10 cellular contexts compared by ENCODE assay signal in genomic region chr7:143391462-143392404, GRCh38. TPM values are rescaled to one million over a fixed set of nuclear protein-coding genes. Genes with fewer than 3 reads are reported as not detected.
DNase-seq lines count a peak whose midpoint lies in the region; ATAC-seq and TF ChIP-seq lines count a peak whose summit lies in the region.
"Had no signal": no experiment of that assay in that cellular context is flagged by ENCODE, and none has a peak within 500 bp of the region (broad histone marks: within the 10 kb centered on the region; RNA-seq: fewer than 3 reads in every experiment).

No MANE protein-coding gene starts in this region.

- no peaks in the 10 kb centered on the region for H3K27me3 ChIP-seq in H9 (ENCODE audit: insufficient read depth, low read length)
- H3K27me3 ChIP-seq in smooth muscle cell (ENCODE audit: low read depth): no peaks in the 10 kb centered on the region

- no peaks in the 10 kb centered on the region for H3K9me3 ChIP-seq in H9 (ENCODE audit: control insufficient read depth, low read depth, low read length)
- H3K9me3 ChIP-seq in smooth muscle cell (replicated peaks; ENCODE audit: low read depth): no peaks in the 10 kb centered on the region

- H3K27ac ChIP-seq in H9 (ENCODE audit: insufficient read length, low read depth, low read length) (no peak overlapping the region), cingulate gyrus (ENCODE audit: low read depth, low read length) (peak overlapping the region; percentile 76), smooth muscle cell (ENCODE audit: low read depth) (peak overlapping the region; percentile 59)

- DNase-seq in H9: peak; percentile 30
- peak; percentile 54 to 69 for DNase-seq in left colon
- DNase-seq in smooth muscle cell (lab: John Stamatoyannopoulos, UW; ENCODE audit: unreplicated experiment): no peak
- DNase-seq in activated CD4-positive, alpha-beta T cell treated with anti-CD3 and anti-CD28 coated beads for 4 hours: no peak
- DNase-seq in anterior cingulate cortex (lab: John Stamatoyannopoulos, UW): no peak
- DNase-seq in NCI-H524 treated with DMSO at 0.1 percent for 48 hours (lab: John Stamatoyannopoulos, UW): no peak
- no peak for DNase-seq in NCI-H2081 treated with DMSO at 0.1 percent for 48 hours (lab: John Stamatoyannopoulos, UW)
- DNase-seq: activated CD4-positive, CD25-positive, alpha-beta regulatory T cell; NCI-H2029 had no signal

- ATAC-seq in left colon: peak; percentile 68

- peaks cover under 1% of the 10 kb centered on the region for H3K27me3 Mint-ChIP-seq in H9 (ENCODE audit: low read depth)

- H3K79me1 ChIP-seq in H9 (ENCODE audit: insufficient read depth, low read depth, low read length, poor library complexity, severe bottlenecking): no peaks in the 10 kb centered on the region

- H3K79me2 ChIP-seq in H9 (ENCODE audit: insufficient read depth, low read length): no peaks in the 10 kb centered on the region; the same call in 1 of the 2 replicates
- peaks cover 10% of the 10 kb centered on the region for H3K79me2 ChIP-seq in smooth muscle cell (ENCODE audit: low read depth)

- H3K4me3 Mint-ChIP-seq in H9: no peak overlapping the region

- intact Hi-C loops in left colon (cut with DNase I, micrococcal nuclease): no loop called here

- H3K14ac ChIP-seq in H9 (ENCODE audit: insufficient read depth, low read length): no peak overlapping the region

- H2BK20ac ChIP-seq in H9 (ENCODE audit: low read depth, low read length, poor library complexity, severe bottlenecking): no peak overlapping the region

- H3K4me2 ChIP-seq in H9 (ENCODE audit: insufficient read depth, insufficient read length, low read length) (no peak overlapping the region), smooth muscle cell (peak overlapping the region; percentile 62)

- H3K4me3 ChIP-seq in smooth muscle cell: no peak overlapping the region

- no peak overlapping the region for H3T11ph ChIP-seq in H9 (ENCODE audit: low read length)

- no peak overlapping the region for H3K56ac ChIP-seq in H9 (ENCODE audit: insufficient read length, low read depth, low read length)

- peak overlapping the region in 1 of 3 experiments; percentile 68; a peak in 2 of 7 replicates for H3K27ac Mint-ChIP-seq in H9

- no peak overlapping the region for H3K9ac ChIP-seq in H9 (ENCODE audit: extremely low read depth, insufficient read length, low read length)
- no peak overlapping the region for H3K9ac ChIP-seq in smooth muscle cell (ENCODE audit: low read depth)

- H3K18ac ChIP-seq in H9 (ENCODE audit: insufficient read length, low read depth, low read length): no peak overlapping the region

- no peak overlapping the region for H2AK5ac ChIP-seq in H9 (ENCODE audit: insufficient read length, low read length)

- H4K5ac ChIP-seq in H9 (ENCODE audit: insufficient read length, low read depth, low read length): no peak overlapping the region

- no peak overlapping the region for H2AFZ ChIP-seq in H9 (ENCODE audit: low read length)
- H2AFZ ChIP-seq in smooth muscle cell (ENCODE audit: low read depth): no peak overlapping the region

- no peaks in the 10 kb centered on the region for H3K9me3 Mint-ChIP-seq in H9

- H3K4me1 Mint-ChIP-seq in H9: peaks cover 4 to 7% of the 10 kb centered on the region in 2 experiments

- peaks cover 56 to 89% (median 78%) of the 10 kb centered on the region in 3 experiments for H3K36me3 Mint-ChIP-seq in H9 (ENCODE audit: insufficient read depth in 1 of 3, low read depth in 3 of 3)

- no peaks in the 10 kb centered on the region for H4K20me1 ChIP-seq in H9 (ENCODE audit: control insufficient read depth, insufficient read depth, insufficient read length)
- H4K20me1 ChIP-seq in smooth muscle cell (ENCODE audit: low read depth): peaks cover 75% of the 10 kb centered on the region

- no peaks in the 10 kb centered on the region for H3K36me3 ChIP-seq in smooth muscle cell (ENCODE audit: low read depth)

- peaks cover 40% of the 10 kb centered on the region for H3F3A ChIP-seq in smooth muscle cell (ENCODE audit: low read depth)

- no peaks in the 10 kb centered on the region for H3K23me2 ChIP-seq in H9 (ENCODE audit: insufficient read length, low read depth, low read length, poor library complexity, severe bottlenecking)

- no peak overlapping the region for H2BK120ac ChIP-seq in H9 (ENCODE audit: low read depth, low read length, poor library complexity, severe bottlenecking)

- H4K8ac ChIP-seq in H9 (replicated peaks; ENCODE audit: insufficient read length, low read depth, low read length): no peak overlapping the region

- TF ChIP-seq CTCF in H9 (conservative IDR thresholded peaks at IDR 0.05): no peak
- no peak for TF ChIP-seq CTCF in smooth muscle cell (IDR thresholded peaks at IDR 0.05; ENCODE audit: borderline replicate concordance, insufficient read depth, poor library complexity, severe bottlenecking)

- no peak overlapping the region for H3K4ac ChIP-seq in H9 (ENCODE audit: low read depth, low read length)

- no peak overlapping the region for H2BK15ac ChIP-seq in H9 (ENCODE audit: low read depth, low read length)

- no peaks in the 10 kb centered on the region for H3K4me1 ChIP-seq in H9 (ENCODE audit: insufficient read depth, low read length)
- H3K4me1 ChIP-seq in smooth muscle cell (ENCODE audit: low read depth): no peaks in the 10 kb centered on the region

- no peak overlapping the region for H2BK12ac ChIP-seq in H9 (ENCODE audit: insufficient read length, low read depth, low read length)

- no peak overlapping the region for H2BK5ac ChIP-seq in H9 (ENCODE audit: insufficient read length, low read length)

- no peak overlapping the region for H4K91ac ChIP-seq in H9 (ENCODE audit: insufficient read length, low read depth, low read length)

- no peak overlapping the region for H3K23ac ChIP-seq in H9 (ENCODE audit: insufficient read length, low read depth, low read length)

- WGBS in H9 (ENCODE audit: extremely low coverage, insufficient read length, low lambda C conversion rate): no CpG with 5 or more reads among the region's 24 CpGs
- WGBS in smooth muscle cell (ENCODE audit: low lambda C conversion rate): 68% methylated on average over 24 of the region's 24 CpGs

RNA-seq across cellular contexts. Expression of gene ZYX, which starts 10.6 kb away (rescaled TPM):
- 236 and 237 TPM in 2 replicates for total RNA-seq in H9 (2021)
- 10 to 100 TPM; 70.1 to 84.4 TPM for total RNA-seq in left colon
- 52.2 and 71.1 TPM in 2 replicates for total RNA-seq in smooth muscle cell
- polyA plus RNA-seq in smooth muscle cell: 322 and 354 TPM in 2 replicates

RNA-seq across cellular contexts. Expression of gene EPHA1, which starts 16.9 kb away (rescaled TPM):
- total RNA-seq in H9 (2021): 109 and 119 TPM in 2 replicates
- total RNA-seq in left colon: 10 to 100 TPM; 18.2 to 25.1 TPM
- 4.3 and 19.1 TPM in 2 replicates for total RNA-seq in smooth muscle cell
- 8.7 and 23.6 TPM in 2 replicates for polyA plus RNA-seq in smooth muscle cell

RNA-seq across cellular contexts. Expression of gene FAM131B, which starts 29.2 kb away (rescaled TPM):
- 17.3 and 18.5 TPM in 2 replicates for total RNA-seq in H9 (2021)
- total RNA-seq in left colon: 1 to 10 TPM in 1 of 2 donors, under 1 TPM in 1; 0.27 to 3.4 TPM
- total RNA-seq in smooth muscle cell: 0.09 and 0.31 TPM in 2 replicates
- 0.03 TPM in 1 of 2 replicates, not detected in the other for polyA plus RNA-seq in smooth muscle cell

RNA-seq across cellular contexts. Expression of gene TAS2R60, which starts 51.5 kb away (rescaled TPM):
- not detected in 2 replicates for total RNA-seq in H9 (2021)
- not detected for total RNA-seq in left colon
- not detected in 2 replicates for total RNA-seq in smooth muscle cell
- polyA plus RNA-seq in smooth muscle cell: not detected in 2 replicates

Comparison
In these comparisons a context has a peak if more than half of its experiments do, and no peak if none do; other contexts are left out.
1. DNase-seq: peak in H9 (single experiment) and left colon (2 of 2); none in smooth muscle cell (single experiment), activated CD4-positive, alpha-beta T cell treated with anti-CD3 and anti-CD28 coated beads for 4 hours (0 of 2), anterior cingulate cortex (0 of 58), NCI-H524 treated with DMSO at 0.1 percent for 48 hours (single experiment) and NCI-H2081 treated with DMSO at 0.1 percent for 48 hours (single experiment).